ENCODE assay signal across 1 cellular context in the genomic region with DNA sequence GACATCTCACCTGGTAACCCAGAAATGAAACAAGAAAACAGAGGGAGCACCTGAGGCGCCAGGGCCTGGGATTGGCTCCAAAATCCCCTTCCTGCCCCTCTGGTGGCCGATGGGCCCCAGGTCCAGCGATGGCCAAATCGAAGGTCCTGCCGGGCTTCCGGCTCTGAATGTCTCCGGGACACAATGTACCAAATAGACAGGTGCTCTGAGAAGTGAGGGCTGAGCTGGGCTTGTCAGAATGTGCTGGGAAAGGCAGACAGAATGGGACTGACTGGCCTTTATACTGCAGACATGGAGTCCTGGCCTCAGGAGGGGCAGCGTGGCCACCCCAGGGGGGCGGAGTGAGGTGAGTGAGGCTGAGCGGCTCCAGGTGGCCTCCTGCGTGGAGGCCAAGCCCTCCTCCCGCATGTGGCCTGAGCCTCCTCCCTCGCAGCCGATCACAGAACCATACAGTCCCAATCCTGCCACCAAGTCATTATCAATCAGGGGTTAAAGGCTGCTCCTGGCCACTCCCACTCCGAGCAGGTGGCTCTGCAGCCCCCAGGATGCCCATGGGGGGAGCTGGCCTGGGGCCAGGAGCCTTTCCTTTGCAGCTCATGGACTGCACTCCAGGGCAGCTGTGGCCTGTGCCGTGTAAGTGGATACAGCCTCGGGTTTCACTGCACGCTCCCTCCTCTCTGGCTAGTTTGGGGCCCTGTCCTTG.
TF ChIP-seq lines count a peak whose summit lies in the region.

No MANE protein-coding gene starts in this region.

TF ChIP-seq in GM23338, 12 proteins besides CTCF, POLR2A, EP300 and RAD21 (continued from another document):
- TF ChIP-seq, protein P1, sequence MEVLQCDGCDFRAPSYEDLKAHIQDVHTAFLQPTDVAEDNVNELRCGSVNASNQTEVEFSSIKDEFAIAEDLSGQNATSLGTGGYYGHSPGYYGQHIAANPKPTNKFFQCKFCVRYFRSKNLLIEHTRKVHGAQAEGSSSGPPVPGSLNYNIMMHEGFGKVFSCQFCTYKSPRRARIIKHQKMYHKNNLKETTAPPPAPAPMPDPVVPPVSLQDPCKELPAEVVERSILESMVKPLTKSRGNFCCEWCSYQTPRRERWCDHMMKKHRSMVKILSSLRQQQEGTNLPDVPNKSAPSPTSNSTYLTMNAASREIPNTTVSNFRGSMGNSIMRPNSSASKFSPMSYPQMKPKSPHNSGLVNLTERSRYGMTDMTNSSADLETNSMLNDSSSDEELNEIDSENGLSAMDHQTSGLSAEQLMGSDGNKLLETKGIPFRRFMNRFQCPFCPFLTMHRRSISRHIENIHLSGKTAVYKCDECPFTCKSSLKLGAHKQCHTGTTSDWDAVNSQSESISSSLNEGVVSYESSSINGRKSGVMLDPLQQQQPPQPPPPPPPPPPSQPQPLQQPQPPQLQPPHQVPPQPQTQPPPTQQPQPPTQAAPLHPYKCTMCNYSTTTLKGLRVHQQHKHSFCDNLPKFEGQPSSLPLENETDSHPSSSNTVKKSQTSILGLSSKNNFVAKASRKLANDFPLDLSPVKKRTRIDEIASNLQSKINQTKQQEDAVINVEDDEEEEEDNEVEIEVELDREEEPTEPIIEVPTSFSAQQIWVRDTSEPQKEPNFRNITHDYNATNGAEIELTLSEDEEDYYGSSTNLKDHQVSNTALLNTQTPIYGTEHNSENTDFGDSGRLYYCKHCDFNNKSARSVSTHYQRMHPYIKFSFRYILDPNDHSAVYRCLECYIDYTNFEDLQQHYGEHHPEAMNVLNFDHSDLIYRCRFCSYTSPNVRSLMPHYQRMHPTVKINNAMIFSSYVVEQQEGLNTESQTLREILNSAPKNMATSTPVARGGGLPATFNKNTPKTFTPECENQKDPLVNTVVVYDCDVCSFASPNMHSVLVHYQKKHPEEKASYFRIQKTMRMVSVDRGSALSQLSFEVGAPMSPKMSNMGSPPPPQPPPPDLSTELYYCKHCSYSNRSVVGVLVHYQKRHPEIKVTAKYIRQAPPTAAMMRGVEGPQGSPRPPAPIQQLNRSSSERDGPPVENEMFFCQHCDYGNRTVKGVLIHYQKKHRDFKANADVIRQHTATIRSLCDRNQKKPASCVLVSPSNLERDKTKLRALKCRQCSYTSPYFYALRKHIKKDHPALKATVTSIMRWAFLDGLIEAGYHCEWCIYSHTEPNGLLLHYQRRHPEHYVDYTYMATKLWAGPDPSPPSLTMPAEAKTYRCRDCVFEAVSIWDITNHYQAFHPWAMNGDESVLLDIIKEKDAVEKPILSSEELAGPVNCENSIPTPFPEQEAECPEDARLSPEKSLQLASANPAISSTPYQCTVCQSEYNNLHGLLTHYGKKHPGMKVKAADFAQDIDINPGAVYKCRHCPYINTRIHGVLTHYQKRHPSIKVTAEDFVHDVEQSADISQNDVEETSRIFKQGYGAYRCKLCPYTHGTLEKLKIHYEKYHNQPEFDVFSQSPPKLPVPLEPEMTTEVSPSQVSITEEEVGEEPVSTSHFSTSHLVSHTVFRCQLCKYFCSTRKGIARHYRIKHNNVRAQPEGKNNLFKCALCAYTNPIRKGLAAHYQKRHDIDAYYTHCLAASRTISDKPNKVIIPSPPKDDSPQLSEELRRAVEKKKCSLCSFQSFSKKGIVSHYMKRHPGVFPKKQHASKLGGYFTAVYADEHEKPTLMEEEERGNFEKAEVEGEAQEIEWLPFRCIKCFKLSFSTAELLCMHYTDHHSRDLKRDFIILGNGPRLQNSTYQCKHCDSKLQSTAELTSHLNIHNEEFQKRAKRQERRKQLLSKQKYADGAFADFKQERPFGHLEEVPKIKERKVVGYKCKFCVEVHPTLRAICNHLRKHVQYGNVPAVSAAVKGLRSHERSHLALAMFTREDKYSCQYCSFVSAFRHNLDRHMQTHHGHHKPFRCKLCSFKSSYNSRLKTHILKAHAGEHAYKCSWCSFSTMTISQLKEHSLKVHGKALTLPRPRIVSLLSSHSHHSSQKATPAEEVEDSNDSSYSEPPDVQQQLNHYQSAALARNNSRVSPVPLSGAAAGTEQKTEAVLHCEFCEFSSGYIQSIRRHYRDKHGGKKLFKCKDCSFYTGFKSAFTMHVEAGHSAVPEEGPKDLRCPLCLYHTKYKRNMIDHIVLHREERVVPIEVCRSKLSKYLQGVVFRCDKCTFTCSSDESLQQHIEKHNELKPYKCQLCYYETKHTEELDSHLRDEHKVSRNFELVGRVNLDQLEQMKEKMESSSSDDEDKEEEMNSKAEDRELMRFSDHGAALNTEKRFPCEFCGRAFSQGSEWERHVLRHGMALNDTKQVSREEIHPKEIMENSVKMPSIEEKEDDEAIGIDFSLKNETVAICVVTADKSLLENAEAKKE (CRISPR knock-in tag; IDR thresholded peaks at IDR 0.05): no peak
